11 cellular contexts compared by ENCODE assay signal in genomic region chr9:15426019-15426418, GRCh38. TPM values are rescaled to one million over a fixed set of nuclear protein-coding genes. Genes with fewer than 3 reads are reported as not detected.
A peak's percentile ranks its signal among the peaks of the same experiment; 100 is the strongest.
DNase-seq lines count a peak whose midpoint lies in the region; ATAC-seq and TF ChIP-seq lines count a peak whose summit lies in the region.
"Had no signal": no experiment of that assay in that cellular context is flagged by ENCODE, and none has a peak within 500 bp of the region (broad histone marks: within the 10 kb centered on the region; RNA-seq: fewer than 3 reads in every experiment).

No MANE protein-coding gene starts in this region.

- no peaks in the 10 kb centered on the region for H3K27me3 Mint-ChIP-seq in dendritic cell treated with granulocyte-macrophage colony-stimulating factor and Interleukin-4, amounts not matched to agents 40 ng/mL and 50 ng/mL, for 4 days

- peaks cover 0 to 48% of the 10 kb centered on the region in 2 donors for H3K4me1 ChIP-seq in right atrium auricular region

- H3K4me3 ChIP-seq in right atrium auricular region = no peak overlapping the region

- H3K36me3 Mint-ChIP-seq in dendritic cell treated with granulocyte-macrophage colony-stimulating factor and Interleukin-4, amounts not matched to agents 40 ng/mL and 50 ng/mL, for 4 days (ENCODE audit: low read depth) = peaks cover 59% of the 10 kb centered on the region

- ATAC-seq in GM18511 (IDR thresholded peaks at IDR 0.05; ENCODE audit: unreplicated experiment) (peak; percentile 43), GM21526 (IDR thresholded peaks at IDR 0.05; ENCODE audit: low FRiP score, unreplicated experiment) (peak; percentile 45), HG03342 (IDR thresholded peaks at IDR 0.05; ENCODE audit: unreplicated experiment) (peak; percentile 35)

- H3K9me3 Mint-ChIP-seq in dendritic cell treated with granulocyte-macrophage colony-stimulating factor and Interleukin-4, amounts not matched to agents 40 ng/mL and 50 ng/mL, for 4 days = no peaks in the 10 kb centered on the region

- no peak overlapping the region for H3K27ac ChIP-seq in right atrium auricular region
- H3K27ac ChIP-seq: HL-60 had no signal

- no peaks in the 10 kb centered on the region for H3K27me3 ChIP-seq in right atrium auricular region

- peak overlapping the region; percentile 37 for H3K27ac Mint-ChIP-seq in dendritic cell treated with granulocyte-macrophage colony-stimulating factor and Interleukin-4, amounts not matched to agents 40 ng/mL and 50 ng/mL, for 4 days

- intact Hi-C loops in dendritic cell treated with granulocyte-macrophage colony-stimulating factor and Interleukin-4, amounts not matched to agents 40 ng/mL and 50 ng/mL, for 4 days (cut with micrococcal nuclease) = no loop called here

- peaks cover 8% of the 10 kb centered on the region for H3K36me3 ChIP-seq in right atrium auricular region

- H3K4me1 Mint-ChIP-seq in dendritic cell treated with granulocyte-macrophage colony-stimulating factor and Interleukin-4, amounts not matched to agents 40 ng/mL and 50 ng/mL, for 4 days (ENCODE audit: low read depth) = peaks cover 60% of the 10 kb centered on the region

- H3K4me3 Mint-ChIP-seq in dendritic cell treated with granulocyte-macrophage colony-stimulating factor and Interleukin-4, amounts not matched to agents 40 ng/mL and 50 ng/mL, for 4 days = no peak overlapping the region

- DNase-seq in NCI-H1436 treated with DMSO at 0.1 percent for 48 hours (lab: John Stamatoyannopoulos, UW) = no peak
- no peak for DNase-seq in anterior cingulate cortex (lab: John Stamatoyannopoulos, UW)
- no peak for DNase-seq in activated CD4-positive, alpha-beta T cell treated with anti-CD3 and anti-CD28 coated beads for 1 hour
- DNase-seq in right atrium auricular region (ENCODE audit: low spot score) = no peak
- DNase-seq: NCI-H69; stimulated activated CD4-positive, alpha-beta T cell treated with anti-CD3 and anti-CD28 coated beads, Interleukin-2, amount 100 ng/mL, for 24 hours had no signal

- H3K9me3 ChIP-seq in right atrium auricular region = no peaks in the 10 kb centered on the region

- TF ChIP-seq CTCF in right atrium auricular region (IDR thresholded peaks at IDR 0.05) = no peak

RNA-seq across cellular contexts. Expression of gene SNAPC3, which starts 3.3 kb away (rescaled TPM):
- 10 to 100 TPM; 14.5 to 23.9 TPM for total RNA-seq in right atrium auricular region
